In genomic region chr17:55495239-55495638, GRCh38 we compare ENCODE assay signal across 17 cellular contexts. TPM values are rescaled to one million over a fixed set of nuclear protein-coding genes. Genes with fewer than 3 reads are reported as not detected.
DNase-seq lines count a peak whose midpoint lies in the region; ATAC-seq, FAIRE-seq and TF ChIP-seq lines count a peak whose summit lies in the region.
"Had no signal": no experiment of that assay in that cellular context is flagged by ENCODE, and none has a peak within 500 bp of the region (broad histone marks: within the 10 kb centered on the region; RNA-seq: fewer than 3 reads in every experiment).

No MANE protein-coding gene starts in this region.

- 5% methylated on average over 3 of the region's 3 CpGs for WGBS in A549 (ENCODE audit: missing lambda C conversion rate)
- WGBS in pancreas, 2 donors, result 39 to 48% methylated on average over 3 of the region's 3 CpGs

- FAIRE-seq in A549 (lab: Jason Lieb, UNC), result peak; percentile 90
- no peak for FAIRE-seq in pancreas (lab: Jason Lieb, UNC)
- FAIRE-seq: A204.1 had no signal

- H3K36me3 ChIP-seq in pancreas, result no peaks in the 10 kb centered on the region

- peak in 1 of 2 experiments; percentile 56; a peak in 1 of 5 replicates for TF ChIP-seq RAD21 in A549 (conservative IDR thresholded peaks at IDR 0.05 in 1 of 2, IDR thresholded peaks at IDR 0.05 in 1 of 2)

- ATAC-seq in A549, result peak; percentile 52 to 82
- ATAC-seq in pancreas, result peak in 3 of 4 donors; percentile 43 to 67 (median 55)
- no peak for ATAC-seq in HG02884 (IDR thresholded peaks at IDR 0.05; ENCODE audit: unreplicated experiment)
- ATAC-seq: HCT116, Panc1 had no signal

- TF ChIP-seq EP300 in A549 (IDR thresholded peaks at IDR 0.05), result peak; percentile 95 to 97; a peak in 4 of 5 replicates

- no peak for TF ChIP-seq POLR2A in A549 (IDR thresholded peaks at IDR 0.05; ENCODE audit: low read length)

- H3K27ac ChIP-seq in A549, result peak overlapping the region; percentile 85 to 89
- H3K27ac ChIP-seq in pancreas, result peak overlapping the region in 1 of 4 donors; percentile 29

- H3K27me3 ChIP-seq in pancreas, result no peaks in the 10 kb centered on the region

- H3K4me3 ChIP-seq in A549 (no peak overlapping the region), epithelial cell of proximal tubule (ENCODE audit: low read depth, low read length) (no peak overlapping the region), pancreas (no peak overlapping the region)

- H3K4me1 ChIP-seq in A549, result peaks cover 50% of the 10 kb centered on the region
- H3K4me1 ChIP-seq in pancreas, result no peaks in the 10 kb centered on the region

- CTCF ChIA-PET in A549 (lab: Yijun Ruan, JAX), result interaction anchor here (0.6 to 1.4 kb wide), 4 partner anchors 11 to 40 kb away, joined by 3 to 5 read pairs (median 4); no protein-coding TSS in a partner anchor

- POLR2A ChIA-PET in A549 (lab: Yijun Ruan, JAX), result no interaction called here

- DNase-seq in A549 (ENCODE audit: low read depth in 1 of 2, low spot score in 1 of 2) (peak; percentile 33 to 91), M059J (ENCODE audit: low read depth) (peak; percentile 41), epithelial cell of proximal tubule (ENCODE audit: low read depth) (peak; percentile 69), pancreas (no peak), midbrain (lab: John Stamatoyannopoulos, UW) (no peak), inferior parietal cortex (ENCODE audit: extremely low spot score) (no peak), GOT3 (lab: John Stamatoyannopoulos, UW) (no peak)
- DNase-seq: NCI-H1105 treated with DMSO at 0.1 percent for 48 hours, NCI-H1694 treated with DMSO at 0.1 percent for 48 hours, NCI-H226, NCI-H524 treated with DMSO at 0.1 percent for 48 hours had no signal

- H3K9me3 ChIP-seq in A549, result no peaks in the 10 kb centered on the region
- H3K9me3 ChIP-seq in pancreas, result no peaks in the 10 kb centered on the region

- intact Hi-C loops in pancreas (cut with DNase I), result no loop called here

- TF ChIP-seq CTCF in A549 (IDR thresholded peaks at IDR 0.05) (no peak), epithelial cell of proximal tubule (conservative IDR thresholded peaks at IDR 0.05; ENCODE audit: low read depth, low read length) (no peak), pancreas (IDR thresholded peaks at IDR 0.05) (no peak)

- peak overlapping the region; percentile 75 for H3K4me2 ChIP-seq in A549

TF ChIP-seq in A549, 52 proteins besides CTCF, POLR2A, EP300 and RAD21:
- TF ChIP-seq JUN (IDR thresholded peaks at IDR 0.05) (peak; percentile 96 to 99; a peak in 4 of 5 replicates), BCL3 (IDR thresholded peaks at IDR 0.05) (peak; percentile 98; the same call in 2 of the 3 replicates), CEBPB (IDR thresholded peaks at IDR 0.05) (peak; percentile 77 to 96), RNF2 (IDR thresholded peaks at IDR 0.05; ENCODE audit: borderline replicate concordance, low read depth) (no peak), ZFP36 (IDR thresholded peaks at IDR 0.05; ENCODE audit: borderline replicate concordance, partially characterized antibody) (peak; percentile 43), ESRRA (IDR thresholded peaks at IDR 0.05; ENCODE audit: borderline replicate concordance, low read length) (peak; percentile 55; the same call in 1 of the 2 replicates), JUNB (IDR thresholded peaks at IDR 0.05) (peak; percentile 99), FOXS1 (CRISPR knock-in tag; IDR thresholded peaks at IDR 0.05) (peak; percentile 44; the same call in 1 of the 2 replicates), SMC3 (IDR thresholded peaks at IDR 0.05) (peak; percentile 46; the same call in 1 of the 3 replicates), GATA3 (IDR thresholded peaks at IDR 0.05; ENCODE audit: borderline replicate concordance) (peak; percentile 93), CHD4 (IDR thresholded peaks at IDR 0.05; ENCODE audit: borderline replicate concordance) (no peak), FOSL2 (IDR thresholded peaks at IDR 0.05) (peak; percentile 95), FOSL2 (CRISPR knock-in tag; IDR thresholded peaks at IDR 0.05) (peak; percentile 97), HES2 (IDR thresholded peaks at IDR 0.05) (peak; percentile 91)
- TF ChIP-seq, protein P1, sequence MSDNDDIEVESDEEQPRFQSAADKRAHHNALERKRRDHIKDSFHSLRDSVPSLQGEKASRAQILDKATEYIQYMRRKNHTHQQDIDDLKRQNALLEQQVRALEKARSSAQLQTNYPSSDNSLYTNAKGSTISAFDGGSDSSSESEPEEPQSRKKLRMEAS (IDR thresholded peaks at IDR 0.05), result peak; percentile 53
- TF ChIP-seq, protein P2, sequence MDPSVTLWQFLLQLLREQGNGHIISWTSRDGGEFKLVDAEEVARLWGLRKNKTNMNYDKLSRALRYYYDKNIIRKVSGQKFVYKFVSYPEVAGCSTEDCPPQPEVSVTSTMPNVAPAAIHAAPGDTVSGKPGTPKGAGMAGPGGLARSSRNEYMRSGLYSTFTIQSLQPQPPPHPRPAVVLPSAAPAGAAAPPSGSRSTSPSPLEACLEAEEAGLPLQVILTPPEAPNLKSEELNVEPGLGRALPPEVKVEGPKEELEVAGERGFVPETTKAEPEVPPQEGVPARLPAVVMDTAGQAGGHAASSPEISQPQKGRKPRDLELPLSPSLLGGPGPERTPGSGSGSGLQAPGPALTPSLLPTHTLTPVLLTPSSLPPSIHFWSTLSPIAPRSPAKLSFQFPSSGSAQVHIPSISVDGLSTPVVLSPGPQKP (IDR thresholded peaks at IDR 0.05; ENCODE audit: low read depth, low read length), result no peak

RNA-seq across cellular contexts. Expression of gene SMIM36, which starts 16.0 kb away (rescaled TPM):
- polyA plus RNA-seq in A549 (2011; rRNA removed), result not detected in 2 replicates
- polyA plus RNA-seq in A549 (2012; cell fraction: cytosol; rRNA removed), result not detected in 2 replicates
- polyA plus RNA-seq in A549 (2012; cell fraction: nucleus; rRNA removed), result not detected in 2 replicates
- not detected in 3 replicates for polyA plus RNA-seq in A549 (2017; fragmentation: RNase III; extraction: RNeasy Plus Mini Kit Qiagen cat#74134 plus additional on column Dnase treatment)
- not detected in 2 replicates for polyA minus RNA-seq in A549 (2011; rRNA and poly(A)+ RNA removed)
- not detected in 2 replicates for total RNA-seq in M059J (2014; rRNA removed; shearing (Covaris generic))
- total RNA-seq in epithelial cell of proximal tubule, result not detected in 2 replicates
- not detected for total RNA-seq in pancreas
- polyA plus RNA-seq in pancreas, result under 1 TPM in 1 of 2 donors, not detected in 1; 0.09 TPM
- total RNA-seq: Right ventricle myocardium inferior had no signal
- polyA plus RNA-seq: CD14-positive monocyte had no signal

Comparison
In these comparisons a context has a peak if more than half of its experiments do, and no peak if none do; other contexts are left out.
1. DNase-seq: peak in A549 (2 of 2), M059J (single experiment) and epithelial cell of proximal tubule (single experiment); none in pancreas (0 of 6), midbrain (single experiment), inferior parietal cortex (single experiment) and GOT3 (single experiment).